ENCODE assay signal across 8 cellular contexts in the genomic region with DNA sequence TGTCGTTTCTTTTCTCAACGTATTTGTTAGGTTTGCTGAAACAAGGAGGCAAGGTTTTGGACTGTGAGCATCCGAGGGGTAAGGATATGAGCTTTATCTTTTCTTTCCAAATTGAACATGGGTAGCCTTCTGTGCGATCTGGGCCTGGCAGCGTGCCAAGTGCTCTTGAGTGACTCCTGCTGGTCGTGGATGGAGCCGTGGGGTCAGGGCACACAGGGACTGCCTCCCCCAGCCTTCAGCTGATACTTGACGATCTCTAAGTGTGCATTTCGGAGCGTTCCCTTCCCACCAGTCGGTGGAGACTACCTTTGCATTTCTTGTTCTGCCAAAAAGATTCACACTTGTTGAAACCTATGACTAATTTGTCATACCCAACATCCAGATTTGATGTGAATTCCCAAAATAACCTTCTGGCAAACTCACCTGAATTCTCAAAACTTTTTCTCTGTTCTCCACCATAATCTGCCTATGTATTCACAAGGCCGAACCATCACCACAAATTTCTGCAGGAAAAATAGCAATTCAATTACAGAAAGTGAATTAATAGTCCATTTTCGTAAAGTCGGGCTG. TPM values are rescaled to one million over a fixed set of nuclear protein-coding genes. Genes with fewer than 3 reads are reported as not detected.
DNase-seq lines count a peak whose midpoint lies in the region; ATAC-seq, FAIRE-seq and TF ChIP-seq lines count a peak whose summit lies in the region.

No MANE protein-coding gene starts in this region.

- no peaks in the 10 kb centered on the region for H3K79me1 ChIP-seq in H1 (ENCODE audit: low read depth, low read length)

- no peak for TF ChIP-seq EP300 in H1 (IDR thresholded peaks at IDR 0.05; ENCODE audit: borderline replicate concordance in 1 of 2, low read depth in 2 of 2, low read length in 2 of 2)

- no peak overlapping the region for H4K8ac ChIP-seq in H1 (ENCODE audit: extremely low read depth, insufficient read depth, low read length)

- no peak for ATAC-seq in GM18867 (IDR thresholded peaks at IDR 0.05; ENCODE audit: unreplicated experiment)
- no peak for ATAC-seq in GM19397 (IDR thresholded peaks at IDR 0.05; ENCODE audit: unreplicated experiment)

- no peak overlapping the region for H2AK5ac ChIP-seq in H1 (ENCODE audit: low read depth, low read length)

- no peak for TF ChIP-seq POLR2A in H1 (IDR thresholded peaks at IDR 0.05; ENCODE audit: control extremely low read depth in 1 of 2, low read depth in 2 of 2, low read length in 2 of 2)

- H3K27me3 ChIP-seq in H1 (replicated peaks in 1 of 4; ENCODE audit: control insufficient read depth in 3 of 4, extremely low read depth in 1 of 4, insufficient read depth in 3 of 4, low read length in 3 of 4) = no peaks in the 10 kb centered on the region

- no peak overlapping the region for H2BK15ac ChIP-seq in H1 (ENCODE audit: low read length)

- H3K27me3 Mint-ChIP-seq in activated T-helper 1 cell treated with anti-CD3 and anti-CD28 coated beads, Interleukin-12 subunit alpha, Interleukin-12 subunit beta, Interleukin-2, Interleukin-4 antibody, amounts not matched to agents 30 ng/mL and 10 ng/mL and 1 ng/mL, durations not matched to agents 14 hours and 24 hours and 36 hours (ENCODE audit: insufficient read depth) = peaks cover 18% of the 10 kb centered on the region

- peaks cover 30% of the 10 kb centered on the region for H3K4me1 Mint-ChIP-seq in activated T-helper 1 cell treated with anti-CD3 and anti-CD28 coated beads, Interleukin-12 subunit alpha, Interleukin-12 subunit beta, Interleukin-2, Interleukin-4 antibody, amounts not matched to agents 30 ng/mL and 10 ng/mL and 1 ng/mL, durations not matched to agents 14 hours and 24 hours and 36 hours (ENCODE audit: low read depth)

- peaks cover 6% of the 10 kb centered on the region for H3K36me3 Mint-ChIP-seq in activated T-helper 1 cell treated with anti-CD3 and anti-CD28 coated beads, Interleukin-12 subunit alpha, Interleukin-12 subunit beta, Interleukin-2, Interleukin-4 antibody, amounts not matched to agents 30 ng/mL and 10 ng/mL and 1 ng/mL, durations not matched to agents 14 hours and 24 hours and 36 hours (ENCODE audit: low read depth)

- H3K4me2 ChIP-seq in H1 (ENCODE audit: insufficient read depth in 1 of 2, low read depth in 2 of 2, low read length in 2 of 2) = no peak overlapping the region

- H2BK12ac ChIP-seq in H1 (ENCODE audit: low read depth, low read length) = no peak overlapping the region

- 66% methylated on average over 14 of the region's 14 CpGs; no CpG with 5 or more reads in 1 of the 2 experiments for WGBS in H1 (ENCODE audit: extremely low coverage in 1 of 2, insufficient coverage in 1 of 2, insufficient read length in 1 of 2, insufficient replicate concordance in 2 of 2, low coverage in 1 of 2, low lambda C conversion rate in 2 of 2, missing lambda C conversion rate in 1 of 2), 2 experiments

- no peak overlapping the region for H4K5ac ChIP-seq in H1 (ENCODE audit: insufficient read length, low read depth, low read length)

- TF ChIP-seq CTCF in VCaP (conservative IDR thresholded peaks at IDR 0.05) = peak; percentile 64
- peak; percentile 79 to 96 (median 92) for TF ChIP-seq CTCF in H1 (IDR thresholded peaks at IDR 0.05; ENCODE audit: control extremely low read depth in 1 of 3, insufficient read depth in 1 of 3, low read depth in 1 of 3, low read length in 3 of 3)

- no peaks in the 10 kb centered on the region for H3K9me3 Mint-ChIP-seq in activated T-helper 1 cell treated with anti-CD3 and anti-CD28 coated beads, Interleukin-12 subunit alpha, Interleukin-12 subunit beta, Interleukin-2, Interleukin-4 antibody, amounts not matched to agents 30 ng/mL and 10 ng/mL and 1 ng/mL, durations not matched to agents 14 hours and 24 hours and 36 hours

- intact Hi-C loops in activated T-helper 1 cell treated with anti-CD3 and anti-CD28 coated beads, Interleukin-12 subunit alpha, Interleukin-12 subunit beta, Interleukin-2, Interleukin-4 antibody, amounts not matched to agents 30 ng/mL and 10 ng/mL and 1 ng/mL, durations not matched to agents 14 hours and 24 hours and 36 hours (cut with micrococcal nuclease) = no loop called here
- intact Hi-C loops in posterior cingulate gyrus (cut with DNase I) = no loop called here

- H3K27ac ChIP-seq in VCaP (no peak overlapping the region), H1 (ENCODE audit: low read depth, low read length) (no peak overlapping the region)

- no peak overlapping the region for H3K4me3 ChIP-seq in H1 (ENCODE audit: extremely low read depth in 1 of 4, insufficient read depth in 2 of 4, low read depth in 3 of 4, low read length in 4 of 4)

- no peak overlapping the region for H3K56ac ChIP-seq in H1 (replicated peaks; ENCODE audit: insufficient read length, low read depth, low read length)

- CTCF ChIA-PET in H1 (lab: Charles Lee; ENCODE audit: partially characterized antibody) = interaction anchor here (0.6 to 9.8 kb wide), 33 partner anchors 9 to 181 kb away, joined by 3 to 92 read pairs (median 5); no protein-coding TSS in a partner anchor

- no peak overlapping the region for H3K23ac ChIP-seq in H1 (ENCODE audit: insufficient read length)

- H3K79me2 ChIP-seq in H1 (ENCODE audit: control insufficient read depth in 1 of 2, insufficient read depth in 2 of 2, low read length in 2 of 2) = no peaks in the 10 kb centered on the region

- DNase-seq in activated T-helper 1 cell treated with Interleukin-2 at 50 U/mL for 16 hours (ENCODE audit: low read depth) (peak; percentile 15), H1 (ENCODE audit: low read depth in 1 of 2, low spot score in 2 of 2) (peak in 1 of 2 experiments; percentile 89), posterior cingulate gyrus (peak in 6 of 10 donors; percentile 34 to 91 (median 62)), amniotic stem cell (lab: John Stamatoyannopoulos, UW) (no peak)
- no peak for DNase-seq in activated T-helper 1 cell treated with anti-CD3 and anti-CD28 coated beads, Interleukin-12 subunit alpha, Interleukin-12 subunit beta, Interleukin-2, Interleukin-4 antibody, amounts not matched to agents 30 ng/mL and 10 ng/mL and 1 ng/mL, durations not matched to agents 14 hours and 24 hours and 36 hours (ENCODE audit: low spot score)

- H3K27ac Mint-ChIP-seq in activated T-helper 1 cell treated with anti-CD3 and anti-CD28 coated beads, Interleukin-12 subunit alpha, Interleukin-12 subunit beta, Interleukin-2, Interleukin-4 antibody, amounts not matched to agents 30 ng/mL and 10 ng/mL and 1 ng/mL, durations not matched to agents 14 hours and 24 hours and 36 hours = no peak overlapping the region

- peak; percentile 58 to 74 for TF ChIP-seq RAD21 in H1 (IDR thresholded peaks at IDR 0.05 in 1 of 2, conservative IDR thresholded peaks at IDR 0.05 in 1 of 2; ENCODE audit: low read depth in 2 of 2, low read length in 2 of 2)

- FAIRE-seq in H1 (lab: Jason Lieb, UNC) = peak; percentile 84

- H2BK120ac ChIP-seq in H1 (replicated peaks; ENCODE audit: low read depth, low read length) = no peak overlapping the region

- no peaks in the 10 kb centered on the region; the same call in 1 of the 2 replicates for H3K23me2 ChIP-seq in H1 (ENCODE audit: low read depth, low read length)

- H3K9me3 ChIP-seq in H1 (ENCODE audit: insufficient read depth in 2 of 2, low read depth in 1 of 2, low read length in 1 of 2) = no peaks in the 10 kb centered on the region

- POLR2A ChIA-PET in H1 (lab: Charles Lee; ENCODE audit: partially characterized antibody) = interaction anchor here (1.2 to 1.6 kb wide), 3 partner anchors 23 to 42 kb away, joined by 3 read pairs; no protein-coding TSS in a partner anchor

- no peak overlapping the region for H3K18ac ChIP-seq in H1 (ENCODE audit: extremely low read depth, low read length)

- no peak overlapping the region for H3K9ac ChIP-seq in H1 (replicated peaks in 1 of 4; ENCODE audit: extremely low read depth in 1 of 4, low read depth in 3 of 4, low read length in 3 of 4)

- H3K4me3 Mint-ChIP-seq in activated T-helper 1 cell treated with anti-CD3 and anti-CD28 coated beads, Interleukin-12 subunit alpha, Interleukin-12 subunit beta, Interleukin-2, Interleukin-4 antibody, amounts not matched to agents 30 ng/mL and 10 ng/mL and 1 ng/mL, durations not matched to agents 14 hours and 24 hours and 36 hours = no peak overlapping the region

- no peak overlapping the region for H2AFZ ChIP-seq in H1 (ENCODE audit: low read length)

- no peak overlapping the region for H3K14ac ChIP-seq in H1 (ENCODE audit: insufficient read length)

- H3K4ac ChIP-seq in H1 (replicated peaks; ENCODE audit: insufficient read length, low read depth, low read length) = no peak overlapping the region

- no peak overlapping the region for H2BK5ac ChIP-seq in H1 (ENCODE audit: low read depth, low read length)

- H4K20me1 ChIP-seq in H1 (replicated peaks in 1 of 2; ENCODE audit: control insufficient read depth in 1 of 2, insufficient read depth in 2 of 2, low read length in 2 of 2) = no peaks in the 10 kb centered on the region

- H3K4me1 ChIP-seq in H1 (replicated peaks in 1 of 4; ENCODE audit: control insufficient read depth in 3 of 4, insufficient read depth in 4 of 4, low read length in 3 of 4) = no peaks in the 10 kb centered on the region

- no peak overlapping the region for H2BK20ac ChIP-seq in H1 (ENCODE audit: low read length)

- H3K36me3 ChIP-seq in H1 (ENCODE audit: control insufficient read depth in 2 of 4, insufficient read depth in 4 of 4, low read length in 3 of 4) = no peaks in the 10 kb centered on the region

- no peak overlapping the region for H4K91ac ChIP-seq in H1 (replicated peaks; ENCODE audit: insufficient read length, low read length)

TF ChIP-seq in H1, 55 proteins besides CTCF, POLR2A, EP300 and RAD21 (continues in another document):
- TF ChIP-seq SP2 (IDR thresholded peaks at IDR 0.05; ENCODE audit: low read length) = no peak
- 0 out of 2 replicates have a peak, but pooled peaks have one; percentile 49 for TF ChIP-seq KDM1A (IDR thresholded peaks at IDR 0.05; ENCODE audit: borderline replicate concordance, low read length)
- TF ChIP-seq SUZ12 (IDR thresholded peaks at IDR 0.05; ENCODE audit: low read length) = no peak

RNA-seq across cellular contexts. Expression of a gene that starts 40.2 kb away (rescaled TPM):
- not detected in 2 replicates for total RNA-seq in activated T-helper 1 cell treated with anti-CD3 and anti-CD28 coated beads, Interleukin-12 subunit alpha, Interleukin-12 subunit beta, Interleukin-2, Interleukin-4 antibody, amounts not matched to agents 30 ng/mL and 10 ng/mL and 1 ng/mL, durations not matched to agents 14 hours and 24 hours and 36 hours
- 20.8 and 24.1 TPM in 2 replicates for total RNA-seq in H1 (2021; fragmentation: NEBNext Ultra II Directional; extraction: Animal tissue kit (Norgen Biotek cat#: 25700))
- polyA plus RNA-seq in H1 (2011; rRNA removed) = 9.9 and 11.5 TPM in 2 replicates
- 15.4 TPM for polyA plus RNA-seq in H1 (2011; cell fraction: cytosol; rRNA removed)
- polyA plus RNA-seq in H1 (2011; cell fraction: nucleus; rRNA removed) = 16.9 TPM
- 10.4 to 16.3 TPM (median 14.3 TPM) in 4 replicates for polyA plus RNA-seq in H1 (2012, experiment 1 of 2)
- 2.0 TPM for polyA plus RNA-seq in H1 (2012, experiment 2 of 2)
- polyA plus RNA-seq in H1 (2013, experiment 1 of 2) = 15.4 TPM
- 16.5 TPM for polyA plus RNA-seq in H1 (2013, experiment 2 of 2)
- polyA minus RNA-seq in H1 (2011; rRNA and poly(A)+ RNA removed) = 58.8 and 90.8 TPM in 2 replicates
- polyA minus RNA-seq in H1 (2011; cell fraction: cytosol; rRNA and poly(A)+ RNA removed) = 13.3 TPM
- polyA minus RNA-seq in H1 (2011; cell fraction: nucleus; rRNA and poly(A)+ RNA removed) = 17.5 TPM

Comparison
In these comparisons a context has a peak if more than half of its experiments do, and no peak if none do; other contexts are left out.
1. DNase-seq: peak in activated T-helper 1 cell treated with Interleukin-2 at 50 U/mL for 16 hours (single experiment) and posterior cingulate gyrus (6 of 10); none in activated T-helper 1 cell treated with anti-CD3 and anti-CD28 coated beads, Interleukin-12 subunit alpha, Interleukin-12 subunit beta, Interleukin-2, Interleukin-4 antibody, amounts not matched to agents 30 ng/mL and 10 ng/mL and 1 ng/mL, durations not matched to agents 14 hours and 24 hours and 36 hours (single experiment) and amniotic stem cell (single experiment).
2. RNA of a gene that starts 40.2 kb away (total RNA-seq): 20.8 to 24.1 TPM in H1; not detected in activated T-helper 1 cell treated with anti-CD3 and anti-CD28 coated beads, Interleukin-12 subunit alpha, Interleukin-12 subunit beta, Interleukin-2, Interleukin-4 antibody, amounts not matched to agents 30 ng/mL and 10 ng/mL and 1 ng/mL, durations not matched to agents 14 hours and 24 hours and 36 hours; every median in the first group is over 10 times any median in the second.